Comparison of ENCODE assay signal across 11 cellular contexts in genomic region chrX:109847257-109848187, GRCh38.
DNase-seq lines count a peak whose midpoint lies in the region; ATAC-seq and TF ChIP-seq lines count a peak whose summit lies in the region.
"Had no signal": no experiment of that assay in that cellular context is flagged by ENCODE, and none has a peak within 500 bp of the region (broad histone marks: within the 10 kb centered on the region; RNA-seq: fewer than 3 reads in every experiment).

No MANE protein-coding gene starts in this region.

- H3K36me3 Mint-ChIP-seq in Caco-2 (ENCODE audit: insufficient read depth, unreplicated experiment) (no peaks in the 10 kb centered on the region), endodermal cell (ENCODE audit: low read depth) (no peaks in the 10 kb centered on the region)
- no peaks in the 10 kb centered on the region for H3K36me3 Mint-ChIP-seq in activated CD8-positive, alpha-beta memory T cell treated with anti-CD3 and anti-CD28 coated beads, Interleukin-2, amount 10 ng/mL, durations not matched to agents 7 days and 5 days

- no peak overlapping the region for H3K9ac ChIP-seq in endodermal cell (ENCODE audit: extremely low read depth, low read length, poor library complexity, severe bottlenecking)

- H3K4me3 Mint-ChIP-seq in Caco-2 (ENCODE audit: unreplicated experiment) (no peak overlapping the region), endodermal cell (no peak overlapping the region)
- no peak overlapping the region for H3K4me3 Mint-ChIP-seq in activated CD8-positive, alpha-beta memory T cell treated with anti-CD3 and anti-CD28 coated beads, Interleukin-2, amount 10 ng/mL, durations not matched to agents 7 days and 5 days

- intact Hi-C loops in Caco-2 (cut with micrococcal nuclease; ENCODE audit: unreplicated experiment): loop anchor here (1.0 kb wide), 1 partner anchor 17 kb away; no protein-coding TSS in a partner anchor

- H3K27me3 ChIP-seq in Caco-2 (replicated peaks; ENCODE audit: control insufficient read depth, insufficient read depth, low read length): no peaks in the 10 kb centered on the region
- no peaks in the 10 kb centered on the region for H3K27me3 ChIP-seq in MG63
- H3K27me3 ChIP-seq in endodermal cell (ENCODE audit: control insufficient read depth, insufficient read depth, low read length, poor library complexity, severe bottlenecking): no peaks in the 10 kb centered on the region
- H3K27me3 ChIP-seq: testis had no signal

- H3K27me3 Mint-ChIP-seq in Caco-2 (ENCODE audit: insufficient read depth, unreplicated experiment) (no peaks in the 10 kb centered on the region), endodermal cell (ENCODE audit: insufficient read depth) (no peaks in the 10 kb centered on the region)
- H3K27me3 Mint-ChIP-seq in activated CD8-positive, alpha-beta memory T cell treated with anti-CD3 and anti-CD28 coated beads, Interleukin-2, amount 10 ng/mL, durations not matched to agents 7 days and 5 days: no peaks in the 10 kb centered on the region

- H3K4me1 ChIP-seq in Caco-2: peaks cover 13% of the 10 kb centered on the region; the same call in 1 of the 2 replicates
- no peaks in the 10 kb centered on the region for H3K4me1 ChIP-seq in endodermal cell (ENCODE audit: control insufficient read depth, insufficient read depth, low read length)
- H3K4me1 ChIP-seq: esophagus muscularis mucosa, testis had no signal

- TF ChIP-seq CTCF in Caco-2 (IDR thresholded peaks at IDR 0.05; ENCODE audit: insufficient read depth in 1 of 2, low read depth in 1 of 2, low read length in 1 of 2, severe bottlenecking in 1 of 2, unreplicated experiment in 1 of 2) (no peak), endodermal cell (conservative IDR thresholded peaks at IDR 0.05) (no peak), omental fat pad (IDR thresholded peaks at IDR 0.05) (no peak)

- H3K27ac ChIP-seq in endodermal cell (ENCODE audit: low read depth, low read length): peak overlapping the region; percentile 38
- H3K27ac ChIP-seq: esophagus muscularis mucosa, testis had no signal

- ATAC-seq in omental fat pad (ENCODE audit: low FRiP score) (peak; percentile 86), GM19023 (IDR thresholded peaks at IDR 0.05; ENCODE audit: unreplicated experiment) (no peak)
- no peak for ATAC-seq in activated CD8-positive, alpha-beta memory T cell treated with anti-CD3 and anti-CD28 coated beads, Interleukin-2, amount 10 ng/mL, durations not matched to agents 7 days and 5 days
- ATAC-seq: Panc1 had no signal

- no peak overlapping the region for H3K4me3 ChIP-seq in Caco-2 (ENCODE audit: low read depth, low read length)
- no peak overlapping the region for H3K4me3 ChIP-seq in MG63
- H3K4me3 ChIP-seq in endodermal cell (ENCODE audit: low read length): no peak overlapping the region
- H3K4me3 ChIP-seq: esophagus muscularis mucosa, testis had no signal

- H3K9me3 Mint-ChIP-seq in Caco-2 (ENCODE audit: unreplicated experiment) (no peaks in the 10 kb centered on the region), endodermal cell (no peaks in the 10 kb centered on the region)
- no peaks in the 10 kb centered on the region for H3K9me3 Mint-ChIP-seq in activated CD8-positive, alpha-beta memory T cell treated with anti-CD3 and anti-CD28 coated beads, Interleukin-2, amount 10 ng/mL, durations not matched to agents 7 days and 5 days (ENCODE audit: low read depth)

- H3K27ac Mint-ChIP-seq in Caco-2 (ENCODE audit: unreplicated experiment) (peak overlapping the region; percentile 74), endodermal cell (no peak overlapping the region)
- H3K27ac Mint-ChIP-seq in activated CD8-positive, alpha-beta memory T cell treated with anti-CD3 and anti-CD28 coated beads, Interleukin-2, amount 10 ng/mL, durations not matched to agents 7 days and 5 days: no peak overlapping the region

- WGBS in endodermal cell (ENCODE audit: insufficient coverage in 1 of 2, insufficient read length in 1 of 2), 2 experiments: 86% methylated on average over 5 of the region's 5 CpGs; no CpG with 5 or more reads in 1 of the 2 experiments

- BruUV-seq in Caco-2 (replicated peaks; lab: Mats Ljungman, UMichigan): no TSS peak

- peaks cover 9% of the 10 kb centered on the region for H3K4me1 Mint-ChIP-seq in Caco-2 (ENCODE audit: low read depth, unreplicated experiment)
- H3K4me1 Mint-ChIP-seq in endodermal cell: peaks cover 16% of the 10 kb centered on the region
- peaks cover 11% of the 10 kb centered on the region for H3K4me1 Mint-ChIP-seq in activated CD8-positive, alpha-beta memory T cell treated with anti-CD3 and anti-CD28 coated beads, Interleukin-2, amount 10 ng/mL, durations not matched to agents 7 days and 5 days

- POLR2A ChIA-PET in Caco-2 (lab: Charles Lee): no interaction called here

- DNase-seq in Caco-2 (peak; percentile 39 to 52), MG63 (peak; percentile 22), endodermal cell (no peak), omental fat pad (ENCODE audit: low spot score) (no peak), NCI-H2196 treated with DMSO at 0.1 percent for 48 hours (lab: John Stamatoyannopoulos, UW; ENCODE audit: unreplicated experiment) (no peak), NCI-H2029 (lab: John Stamatoyannopoulos, UW) (no peak)
- no peak for DNase-seq in activated CD8-positive, alpha-beta memory T cell treated with anti-CD3 and anti-CD28 coated beads, Interleukin-2, amount 10 ng/mL, durations not matched to agents 7 days and 5 days
- DNase-seq: testis had no signal

- CTCF ChIA-PET in Caco-2 (lab: Charles Lee): no interaction called here
- CTCF ChIA-PET in activated CD8-positive, alpha-beta memory T cell treated with anti-CD3 and anti-CD28 coated beads, Interleukin-2, amount 10 ng/mL, durations not matched to agents 7 days and 5 days (lab: Charles Lee): interaction anchor here (0.9 to 1.0 kb wide), 2 partner anchors 9 kb away, joined by 3 to 4 read pairs; no protein-coding TSS in a partner anchor

- H3K36me3 ChIP-seq in Caco-2 (ENCODE audit: control insufficient read depth, insufficient read depth, low read length): no peaks in the 10 kb centered on the region
- H3K36me3 ChIP-seq in MG63: no peaks in the 10 kb centered on the region
- no peaks in the 10 kb centered on the region for H3K36me3 ChIP-seq in endodermal cell (ENCODE audit: control insufficient read depth, insufficient read depth, low read length)
- H3K36me3 ChIP-seq: esophagus muscularis mucosa had no signal

- H3K9me3 ChIP-seq in Caco-2 (no peaks in the 10 kb centered on the region), MG63 (no peaks in the 10 kb centered on the region), endodermal cell (ENCODE audit: control insufficient read depth, low read length) (no peaks in the 10 kb centered on the region)
- H3K9me3 ChIP-seq: esophagus muscularis mucosa, testis had no signal

Comparison
In these comparisons a context has a peak if more than half of its experiments do, and no peak if none do; other contexts are left out.
1. DNase-seq: peak in Caco-2 (2 of 2) and MG63 (single experiment); none in endodermal cell (single experiment), omental fat pad (single experiment), NCI-H2196 treated with DMSO at 0.1 percent for 48 hours (single experiment), activated CD8-positive, alpha-beta memory T cell treated with anti-CD3 and anti-CD28 coated beads, Interleukin-2, amount 10 ng/mL, durations not matched to agents 7 days and 5 days (single experiment) and NCI-H2029 (single experiment).